ENCODE assay signal across 14 cellular contexts in genomic region chr20:23151885-23152284, GRCh38.
A peak's percentile ranks its signal among the peaks of the same experiment; 100 is the strongest.
DNase-seq lines count a peak whose midpoint lies in the region; ATAC-seq and TF ChIP-seq lines count a peak whose summit lies in the region.
"Had no signal": no experiment of that assay in that cellular context is flagged by ENCODE, and none has a peak within 500 bp of the region (broad histone marks: within the 10 kb centered on the region; RNA-seq: fewer than 3 reads in every experiment).

No MANE protein-coding gene starts in this region.

- H3K9me2 ChIP-seq in hepatocyte (replicated peaks; ENCODE audit: insufficient read depth): no peaks in the 10 kb centered on the region

- no peak for TF ChIP-seq POLR2A in body of pancreas (IDR thresholded peaks at IDR 0.05)

- H3K79me2 ChIP-seq in hepatocyte: no peaks in the 10 kb centered on the region

- H3K9me3 ChIP-seq in SJCRH30 (replicated peaks) (no peaks in the 10 kb centered on the region), hepatocyte (ENCODE audit: low read depth) (no peaks in the 10 kb centered on the region), skeletal muscle satellite cell (replicated peaks; ENCODE audit: low read length) (no peaks in the 10 kb centered on the region), body of pancreas (no peaks in the 10 kb centered on the region)
- H3K9me3 ChIP-seq: SJSA1 had no signal

- H3K27ac ChIP-seq in SJCRH30: peak overlapping the region; percentile 24; the same call in 1 of the 2 replicates
- peak overlapping the region; percentile 85 for H3K27ac ChIP-seq in hepatocyte
- H3K27ac ChIP-seq in body of pancreas: peak overlapping the region in 1 of 4 donors; percentile 9
- H3K27ac ChIP-seq: SJSA1 had no signal

- H3K4me1 Mint-ChIP-seq in CD14-positive monocyte: peaks cover 100% of the 10 kb centered on the region

- no peak for ATAC-seq in GM21717 (IDR thresholded peaks at IDR 0.05; ENCODE audit: unreplicated experiment)
- ATAC-seq in body of pancreas: no peak
- no peak for ATAC-seq in GM19023 (IDR thresholded peaks at IDR 0.05; ENCODE audit: unreplicated experiment)

- H3K9me3 Mint-ChIP-seq in CD14-positive monocyte: peaks cover 0 to 2% (median 0%) of the 10 kb centered on the region in 7 donors
- H3K9me3 Mint-ChIP-seq: activated T-cell treated with anti-CD3 and anti-CD28 coated beads, Interleukin-2, amount 50 U/mL, for 24 hours; neural crest cell had no signal

- H3K27me3 ChIP-seq in SJCRH30: no peaks in the 10 kb centered on the region
- no peaks in the 10 kb centered on the region for H3K27me3 ChIP-seq in hepatocyte
- H3K27me3 ChIP-seq in skeletal muscle satellite cell (ENCODE audit: control insufficient read depth, insufficient read depth, low read length): no peaks in the 10 kb centered on the region
- no peaks in the 10 kb centered on the region for H3K27me3 ChIP-seq in body of pancreas
- H3K27me3 ChIP-seq: SJSA1 had no signal

- peak overlapping the region; percentile 95 to 100 (median 100) for H3K27ac Mint-ChIP-seq in CD14-positive monocyte
- H3K27ac Mint-ChIP-seq: activated T-cell treated with anti-CD3 and anti-CD28 coated beads, Interleukin-2, amount 50 U/mL, for 24 hours had no signal

- 72% methylated on average over 8 of the region's 8 CpGs for WGBS in hepatocyte (ENCODE audit: low lambda C conversion rate, missing lambda C conversion rate)
- WGBS in body of pancreas, 2 donors: 70 to 75% methylated on average over 8 of the region's 8 CpGs

- H3K4me2 ChIP-seq in hepatocyte (no peak overlapping the region), skeletal muscle satellite cell (ENCODE audit: low read length) (peak overlapping the region; percentile 1)

- H3K4me1 ChIP-seq in SJCRH30 (peaks cover 75% of the 10 kb centered on the region), hepatocyte (ENCODE audit: insufficient read depth) (peaks cover 21% of the 10 kb centered on the region), skeletal muscle satellite cell (ENCODE audit: control insufficient read depth, insufficient read depth, low read length) (peaks cover 58% of the 10 kb centered on the region), body of pancreas (no peaks in the 10 kb centered on the region)

- H3K4me3 ChIP-seq in SJCRH30 (no peak overlapping the region), hepatocyte (no peak overlapping the region), skeletal muscle satellite cell (ENCODE audit: low read length) (no peak overlapping the region), body of pancreas (no peak overlapping the region)
- H3K4me3 ChIP-seq: SJSA1 had no signal

- H3K27me3 Mint-ChIP-seq in CD14-positive monocyte (ENCODE audit: low read depth in 3 of 3): peaks cover 0 to 3% (median 0%) of the 10 kb centered on the region in 3 donors

- H3K36me3 Mint-ChIP-seq in CD14-positive monocyte: peaks cover 18 to 21% of the 10 kb centered on the region in 2 donors

- H2AFZ ChIP-seq in hepatocyte: no peak overlapping the region

- TF ChIP-seq CTCF in CD14-positive monocyte (IDR thresholded peaks at IDR 0.05) (no peak), hepatocyte (IDR thresholded peaks at IDR 0.05; ENCODE audit: poor library complexity) (no peak), body of pancreas (IDR thresholded peaks at IDR 0.05) (no peak)

- H3K4me3 Mint-ChIP-seq in CD14-positive monocyte: peak overlapping the region; percentile 41 to 57
- H3K4me3 Mint-ChIP-seq: activated T-cell treated with anti-CD3 and anti-CD28 coated beads, Interleukin-2, amount 50 U/mL, for 24 hours; neural crest cell had no signal

- no peaks in the 10 kb centered on the region for H4K20me1 ChIP-seq in hepatocyte (ENCODE audit: insufficient read depth, poor library complexity, severe bottlenecking)

- intact Hi-C loops in CD14-positive monocyte (cut with micrococcal nuclease) (loop anchor here (5.0 to 10.0 kb wide), 3 partner anchors 35 to 213 kb away; partner anchors contain the start of gene GZF1 (in 1 of the 2)), body of pancreas (cut with DNase I) (no loop called here)

- peak overlapping the region; percentile 31 for H3K9ac ChIP-seq in skeletal muscle satellite cell (ENCODE audit: low read depth, low read length)

- no peaks in the 10 kb centered on the region for H3K36me3 ChIP-seq in SJCRH30
- H3K36me3 ChIP-seq in hepatocyte (replicated peaks; ENCODE audit: insufficient read depth, low read depth): no peaks in the 10 kb centered on the region
- no peaks in the 10 kb centered on the region for H3K36me3 ChIP-seq in skeletal muscle satellite cell (ENCODE audit: insufficient read depth, low read length)
- H3K36me3 ChIP-seq in body of pancreas (replicated peaks in 1 of 2; ENCODE audit: insufficient read depth in 1 of 2, low read depth in 2 of 2): no peaks in the 10 kb centered on the region
- H3K36me3 ChIP-seq: SJSA1 had no signal

- DNase-seq in CD14-positive monocyte (ENCODE audit: low spot score) (no peak), SJCRH30 (no peak), hepatocyte (ENCODE audit: low spot score) (peak; percentile 32), body of pancreas (no peak)
- no peak for DNase-seq in activated CD4-positive, alpha-beta T cell treated with anti-CD3 and anti-CD28 coated beads, Interleukin-2, amount 50 U/mL, for 4 hours
- DNase-seq: activated T-cell treated with anti-CD3 and anti-CD28 coated beads, Interleukin-2, amount 50 U/mL, for 24 hours; foreskin melanocyte; kidney glomerular epithelial cell; NCI-H2029 treated with DMSO at 0.1 percent for 48 hours had no signal
